16 cellular contexts compared by ENCODE assay signal in the genomic region with DNA sequence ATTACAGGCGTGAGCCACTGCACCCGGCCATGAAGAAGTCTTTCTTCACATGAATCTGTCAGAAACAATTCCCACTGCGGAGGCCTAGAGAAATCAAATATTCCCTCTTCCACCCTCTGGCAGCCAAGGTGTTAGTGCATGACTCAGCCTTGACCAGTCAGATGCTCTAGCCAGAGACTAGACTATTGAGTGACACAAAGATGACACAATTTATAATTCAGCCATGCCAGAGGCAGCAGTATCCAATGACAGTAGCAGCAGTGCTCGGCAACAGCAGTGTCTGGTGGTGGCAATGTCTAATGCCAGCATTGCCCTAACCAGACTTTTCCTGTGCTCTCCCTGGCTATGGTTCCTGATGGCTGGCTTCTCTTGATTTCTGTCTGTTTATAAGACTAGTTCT. TPM values are rescaled to one million over a fixed set of nuclear protein-coding genes. Genes with fewer than 3 reads are reported as not detected.
DNase-seq lines count a peak whose midpoint lies in the region; ATAC-seq and TF ChIP-seq lines count a peak whose summit lies in the region.
"Had no signal": no experiment of that assay in that cellular context is flagged by ENCODE, and none has a peak within 500 bp of the region (broad histone marks: within the 10 kb centered on the region; RNA-seq: fewer than 3 reads in every experiment).

No MANE protein-coding gene starts in this region.

- WGBS in IMR-90 (ENCODE audit: extremely low coverage in 2 of 2, insufficient read length in 1 of 2), 2 experiments = no CpG with 5 or more reads among the region's 4 CpGs
- WGBS in mesenchymal stem cell = 95% methylated on average over 4 of the region's 4 CpGs
- WGBS in testis, 2 donors = 72 to 88% methylated on average over 4 of the region's 4 CpGs

- POLR2A ChIA-PET in IMR-90 (lab: Charles Lee; ENCODE audit: unreplicated experiment) = no interaction called here

- no peak overlapping the region for H2BK20ac ChIP-seq in IMR-90 (ENCODE audit: low read depth, low read length)

- H3K9ac ChIP-seq in IMR-90 (ENCODE audit: low read depth, low read length) (no peak overlapping the region), mesenchymal stem cell (ENCODE audit: low read length) (no peak overlapping the region)

- H3K79me1 ChIP-seq in IMR-90 (ENCODE audit: low read depth in 1 of 2, low read length in 2 of 2) (no peaks in the 10 kb centered on the region), mesenchymal stem cell (replicated peaks; ENCODE audit: low read length, poor library complexity, severe bottlenecking) (no peaks in the 10 kb centered on the region)

- H4K91ac ChIP-seq in IMR-90 (ENCODE audit: insufficient read depth, low read depth, low read length) = no peak overlapping the region
- no peak overlapping the region for H4K91ac ChIP-seq in mesenchymal stem cell (ENCODE audit: low read length)

- H3K4ac ChIP-seq in IMR-90 (ENCODE audit: low read depth, low read length) = no peak overlapping the region
- H3K4ac ChIP-seq in mesenchymal stem cell (ENCODE audit: low read depth in 1 of 2, low read length in 2 of 2) = no peak overlapping the region

- H2AK9ac ChIP-seq in IMR-90 (replicated peaks; ENCODE audit: low read depth, low read length, poor library complexity) = no peak overlapping the region

- H3K4me3 ChIP-seq in IMR-90 (ENCODE audit: insufficient read depth, low read depth, low read length) = no peak overlapping the region
- H3K4me3 ChIP-seq in mesenchymal stem cell (ENCODE audit: insufficient read depth in 1 of 2, low read depth in 1 of 2, low read length in 2 of 2) = no peak overlapping the region
- no peak overlapping the region for H3K4me3 ChIP-seq in testis

- no peak overlapping the region for H3K14ac ChIP-seq in IMR-90 (replicated peaks; ENCODE audit: low read depth, low read length)
- H3K14ac ChIP-seq in mesenchymal stem cell (ENCODE audit: low read length in 2 of 2) = no peak overlapping the region

- H3K4me1 ChIP-seq in IMR-90 (ENCODE audit: control insufficient read depth, insufficient read depth, low read length) (no peaks in the 10 kb centered on the region), mesenchymal stem cell (ENCODE audit: control insufficient read depth, insufficient read depth, low read depth, low read length) (no peaks in the 10 kb centered on the region), testis (no peaks in the 10 kb centered on the region)

- no peak for TF ChIP-seq CTCF in IMR-90 (conservative IDR thresholded peaks at IDR 0.05; ENCODE audit: low read depth, low read length)
- no peak for TF ChIP-seq CTCF in testis (IDR thresholded peaks at IDR 0.05)
- TF ChIP-seq CTCF in GM20000 (IDR thresholded peaks at IDR 0.05; ENCODE audit: extremely low read depth, missing control alignments) = no peak

- dilution Hi-C loops in IMR-90 (cut with HindIII; ENCODE audit: low sequenced_read_pairs, unreplicated experiment) = no loop called here

- ATAC-seq in IMR-90 (ENCODE audit: low read depth) (peak; percentile 85), HG03108 (IDR thresholded peaks at IDR 0.05; ENCODE audit: unreplicated experiment) (no peak)

- intact Hi-C loops in IMR-90 (cut with micrococcal nuclease) (no loop called here), testis (cut with DNase I; ENCODE audit: low total_unique reads) (no loop called here)

- H3K56ac ChIP-seq in IMR-90 (ENCODE audit: extremely low read depth, insufficient read depth, low read length) = no peak overlapping the region

- H2BK12ac ChIP-seq in mesenchymal stem cell (ENCODE audit: low read length in 2 of 2) = no peak overlapping the region

- CTCF ChIA-PET in IMR-90 (lab: Yijun Ruan, JAX) = no interaction called here

- H3K36me3 ChIP-seq in IMR-90 (ENCODE audit: control insufficient read depth, insufficient read depth, low read length) (no peaks in the 10 kb centered on the region), mesenchymal stem cell (ENCODE audit: control insufficient read depth in 1 of 2, insufficient read depth in 2 of 2, low read depth in 1 of 2, low read length in 2 of 2) (no peaks in the 10 kb centered on the region), testis (ENCODE audit: low read depth, missing control alignments) (no peaks in the 10 kb centered on the region)

- H3K27ac ChIP-seq in IMR-90 (ENCODE audit: insufficient read depth, low read length) (no peak overlapping the region), mesenchymal stem cell (ENCODE audit: low read length, poor library complexity, severe bottlenecking) (no peak overlapping the region), testis (no peak overlapping the region)

- in situ Hi-C loops in IMR-90 (cut with MboI; ENCODE audit: low sequenced_read_pairs) = no loop called here

- peak; percentile 10 for DNase-seq in DMS53 treated with DMSO at 0.1 percent for 48 hours (lab: John Stamatoyannopoulos, UW; ENCODE audit: unreplicated experiment)
- peak; percentile 49 for DNase-seq in IMR-90
- peak; percentile 44 for DNase-seq in T1000 (lab: John Stamatoyannopoulos, UW)
- DNase-seq in mesenchymal stem cell = peak; percentile 9
- DNase-seq in testis = no peak
- DNase-seq in GM20000 (ENCODE audit: low spot score) = no peak
- no peak for DNase-seq in activated naive CD4-positive, alpha-beta T cell (lab: John Stamatoyannopoulos, UW)
- DNase-seq: activated CD4-positive, alpha-beta T cell treated with anti-CD3 and anti-CD28 coated beads, Interleukin-2, amount 50 U/mL, for 48 hours; NCI-H748 treated with DMSO at 0.1 percent for 48 hours; stimulated activated CD4-positive, alpha-beta T cell treated with anti-CD3 and anti-CD28 coated beads, Interleukin-1b, Interleukin-23, amount 100 ng/mL, for 48 hours; stimulated activated naive CD4-positive, alpha-beta T cell; T-helper 1 cell had no signal

- no peak overlapping the region for H3K23ac ChIP-seq in IMR-90 (ENCODE audit: low read depth, low read length)
- no peak overlapping the region for H3K23ac ChIP-seq in mesenchymal stem cell (ENCODE audit: low read length in 2 of 2)

- H3K9me1 ChIP-seq in IMR-90 (ENCODE audit: insufficient read depth, low read length) = 0 out of 2 replicates have a peak, but pooled peaks cover 2% of the 10 kb centered on the region

- H2AFZ ChIP-seq in IMR-90 (replicated peaks; ENCODE audit: low read length, poor library complexity) (no peak overlapping the region), mesenchymal stem cell (ENCODE audit: low read depth, low read length) (no peak overlapping the region)

- TF ChIP-seq POLR2A in IMR-90 (IDR thresholded peaks at IDR 0.05; ENCODE audit: low read depth, low read length) = no peak
- no peak for TF ChIP-seq POLR2A in testis (IDR thresholded peaks at IDR 0.05)

- TF ChIP-seq RAD21 in IMR-90 (IDR thresholded peaks at IDR 0.05; ENCODE audit: low read length) = no peak

- H3K18ac ChIP-seq in IMR-90 (ENCODE audit: low read depth, low read length) = no peak overlapping the region
- H3K18ac ChIP-seq in mesenchymal stem cell (ENCODE audit: low read depth in 1 of 2, low read length in 2 of 2) = no peak overlapping the region

- H3K9me3 ChIP-seq in IMR-90 (ENCODE audit: control insufficient read depth, insufficient read depth, low read length) (no peaks in the 10 kb centered on the region), mesenchymal stem cell (ENCODE audit: control insufficient read depth, low read length) (no peaks in the 10 kb centered on the region), testis (no peaks in the 10 kb centered on the region)

- H2BK15ac ChIP-seq in IMR-90 (ENCODE audit: low read depth, low read length) (no peak overlapping the region), mesenchymal stem cell (ENCODE audit: low read depth, poor library complexity, severe bottlenecking) (no peak overlapping the region)

- H3K4me2 ChIP-seq in IMR-90 (ENCODE audit: low read depth, low read length) (no peak overlapping the region), mesenchymal stem cell (ENCODE audit: low read length, poor library complexity, severe bottlenecking) (no peak overlapping the region)

- no TSS peak for BruUV-seq in IMR-90 (replicated peaks; lab: Mats Ljungman, UMichigan)

- H2BK5ac ChIP-seq in IMR-90 (ENCODE audit: low read depth, low read length, poor library complexity, severe bottlenecking) (no peak overlapping the region), mesenchymal stem cell (ENCODE audit: low read depth, low read length, poor library complexity, severe bottlenecking) (no peak overlapping the region)

- no peak overlapping the region for H2AK5ac ChIP-seq in IMR-90 (ENCODE audit: low read depth, low read length)
- no peak overlapping the region for H2AK5ac ChIP-seq in mesenchymal stem cell (ENCODE audit: low read length, severe bottlenecking)

- H3K27me3 ChIP-seq in IMR-90 (ENCODE audit: control insufficient read depth, insufficient read depth, low read length) = peaks cover 1% of the 10 kb centered on the region; the same call in 1 of the 2 replicates
- H3K27me3 ChIP-seq in mesenchymal stem cell (ENCODE audit: control insufficient read depth in 1 of 2, insufficient read depth in 1 of 2, low read length in 2 of 2) = no peaks in the 10 kb centered on the region
- H3K27me3 ChIP-seq in testis = no peaks in the 10 kb centered on the region

- H4K5ac ChIP-seq in IMR-90 (ENCODE audit: low read depth, low read length) = no peak overlapping the region

- H4K20me1 ChIP-seq in IMR-90 (ENCODE audit: insufficient read depth, low read length) = no peaks in the 10 kb centered on the region

- H2BK120ac ChIP-seq in IMR-90 (ENCODE audit: low read depth, low read length) = no peak overlapping the region
- no peak overlapping the region for H2BK120ac ChIP-seq in mesenchymal stem cell (ENCODE audit: low read depth, low read length)

- H4K8ac ChIP-seq in IMR-90 (ENCODE audit: low read depth in 2 of 2, low read length in 2 of 2) (no peak overlapping the region), mesenchymal stem cell (ENCODE audit: low read length) (no peak overlapping the region)

RNA-seq across cellular contexts. Expression of a gene that starts 8.7 kb away (rescaled TPM):
- total RNA-seq in IMR-90 (2012; rRNA removed) = not detected in 2 replicates
- not detected in 2 replicates for polyA plus RNA-seq in IMR-90 (2012; rRNA removed)
- polyA plus RNA-seq in IMR-90 (2012; cell fraction: cytosol; rRNA removed) = not detected in 2 replicates
- polyA plus RNA-seq in IMR-90 (2012; cell fraction: nucleus; rRNA removed; ENCODE audit: low replicate concordance) = not detected in 2 replicates
- polyA plus RNA-seq in mesenchymal stem cell (2013, experiment 1 of 2) = not detected
- polyA plus RNA-seq in mesenchymal stem cell (2013, experiment 2 of 2) = not detected
- total RNA-seq in testis = 1 to 10 TPM in 1 of 2 donors, under 1 TPM in 1; 0.31 to 1.0 TPM
- polyA plus RNA-seq in testis (ENCODE audit: insufficient read depth, low read depth, low replicate concordance) = 0.26 TPM
- total RNA-seq: chondrocyte, fibroblast of villous mesenchyme, kidney epithelial cell had no signal

RNA-seq across cellular contexts. Expression of a gene that starts 19.2 kb away (rescaled TPM):
- 26.3 and 28.1 TPM in 2 replicates for total RNA-seq in IMR-90 (2012; rRNA removed)
- 15.7 and 19.7 TPM in 2 replicates for polyA plus RNA-seq in IMR-90 (2012; rRNA removed)
- 8.3 and 17.3 TPM in 2 replicates for polyA plus RNA-seq in IMR-90 (2012; cell fraction: cytosol; rRNA removed)
- polyA plus RNA-seq in IMR-90 (2012; cell fraction: nucleus; rRNA removed; ENCODE audit: low replicate concordance) = 30.5 and 73.0 TPM in 2 replicates
- 19.6 TPM for polyA plus RNA-seq in mesenchymal stem cell (2013, experiment 1 of 2)
- polyA plus RNA-seq in mesenchymal stem cell (2013, experiment 2 of 2) = 18.3 TPM
- total RNA-seq in testis = 10 to 100 TPM; 81.3 to 94.2 TPM
- 43.1 TPM for polyA plus RNA-seq in testis (ENCODE audit: insufficient read depth, low read depth, low replicate concordance)

RNA-seq across cellular contexts. Expression of a gene that starts 30.5 kb away (rescaled TPM):
- total RNA-seq in IMR-90 (2012; rRNA removed) (22.9 and 24.7 TPM in 2 replicates), testis (10 to 100 TPM; 85.9 to 90.6 TPM)
- polyA plus RNA-seq in IMR-90 (2012; rRNA removed) (16.6 and 18.7 TPM in 2 replicates), testis (ENCODE audit: insufficient read depth, low read depth, low replicate concordance) (89.5 TPM)
- 5.0 and 6.3 TPM in 2 replicates for polyA plus RNA-seq in IMR-90 (2012; cell fraction: cytosol; rRNA removed)
- polyA plus RNA-seq in IMR-90 (2012; cell fraction: nucleus; rRNA removed; ENCODE audit: low replicate concordance) = 24.4 and 71.3 TPM in 2 replicates
- polyA plus RNA-seq in mesenchymal stem cell (2013, experiment 1 of 2) = 18.7 TPM
- polyA plus RNA-seq in mesenchymal stem cell (2013, experiment 2 of 2) = 17.7 TPM

Comparison
In these comparisons a context has a peak if more than half of its experiments do, and no peak if none do; other contexts are left out.
1. DNase-seq: peak in DMS53 treated with DMSO at 0.1 percent for 48 hours (single experiment), IMR-90 (single experiment), T1000 (single experiment) and mesenchymal stem cell (single experiment); none in testis (single experiment), GM20000 (single experiment) and activated naive CD4-positive, alpha-beta T cell (0 of 4).